ENCODE assay signal across 28 cellular contexts in genomic region chr12:5268424-5269210, GRCh38.
DNase-seq lines count a peak whose midpoint lies in the region; ATAC-seq and TF ChIP-seq lines count a peak whose summit lies in the region.
"Had no signal": no experiment of that assay in that cellular context is flagged by ENCODE, and none has a peak within 500 bp of the region (broad histone marks: within the 10 kb centered on the region; RNA-seq: fewer than 3 reads in every experiment).

No MANE protein-coding gene starts in this region.

- no peak overlapping the region for H2AFZ ChIP-seq in trophoblast cell (ENCODE audit: insufficient read depth, low read length, poor library complexity)

- H3K27me3 ChIP-seq in foreskin keratinocyte (no peaks in the 10 kb centered on the region), body of pancreas (no peaks in the 10 kb centered on the region), trophoblast cell (ENCODE audit: insufficient read depth, low read length) (no peaks in the 10 kb centered on the region)
- H3K27me3 ChIP-seq: BLaER1 treated with 17β-estradiol and CSF1 and Interleukin-3, amounts not matched to agents 10 nM and 100 nM; right lobe of liver; SJSA1; testis had no signal

- H3K14ac ChIP-seq in trophoblast cell (ENCODE audit: low read length), result no peak overlapping the region

- no peak overlapping the region for H2BK12ac ChIP-seq in trophoblast cell (ENCODE audit: low read length)

- H3K4me3 ChIP-seq in body of pancreas, result no peak overlapping the region
- no peak overlapping the region for H3K4me3 ChIP-seq in trophoblast cell (ENCODE audit: low read depth, low read length)
- H3K4me3 ChIP-seq: BLaER1 treated with 17β-estradiol and CSF1 and Interleukin-3, amounts not matched to agents 10 nM and 100 nM; right lobe of liver; SJSA1; testis had no signal

- no peak overlapping the region for H4K12ac ChIP-seq in trophoblast cell (ENCODE audit: low read depth, low read length)

- 78 to 83% methylated on average over 6 of the region's 6 CpGs for WGBS in body of pancreas, 2 donors
- WGBS in trophoblast cell (ENCODE audit: extremely low coverage, insufficient coverage, insufficient read length), result no CpG with 5 or more reads among the region's 6 CpGs

- no peaks in the 10 kb centered on the region for H3K9me3 Mint-ChIP-seq in type B pancreatic cell
- H3K9me3 Mint-ChIP-seq: activated CD4-positive, alpha-beta memory T cell treated with anti-CD3 and anti-CD28 coated beads for 36 hours had no signal

- peak; percentile 48 for ATAC-seq in foreskin keratinocyte
- ATAC-seq in body of pancreas, result no peak
- ATAC-seq: activated CD4-positive, CD25-positive, alpha-beta regulatory T cell treated with anti-CD3 and anti-CD28 coated beads, Interleukin-2, amount 50 U/mL, for 24 hours; left ventricle myocardium superior; natural killer cell; right lobe of liver; T-cell had no signal

- H3K27me3 Mint-ChIP-seq in type B pancreatic cell, result peaks cover 8% of the 10 kb centered on the region
- H3K27me3 Mint-ChIP-seq: activated CD4-positive, alpha-beta memory T cell treated with anti-CD3 and anti-CD28 coated beads for 36 hours; activated naive CD8-positive, alpha-beta T cell treated with anti-CD3 and anti-CD28 coated beads, Interleukin-2, amount 10 ng/mL, durations not matched to agents 7 days and 5 days had no signal

- DNase-seq in ELF-1 (ENCODE audit: low read depth, low spot score) (peak; percentile 27), NCI-H187 (lab: John Stamatoyannopoulos, UW) (peak; percentile 36 to 58), NCI-H510A (lab: John Stamatoyannopoulos, UW) (peak; percentile 69), foreskin keratinocyte (peak in 1 of 2 donors; percentile 29), body of pancreas (no peak), trophoblast cell (no peak), type B pancreatic cell (ENCODE audit: extremely low spot score, unreplicated experiment) (no peak)
- DNase-seq in activated T-cell treated with anti-CD3 and anti-CD28 coated beads, Interleukin-2, amount 50 U/mL, for 1 hour, result no peak
- DNase-seq: ACHN; activated CD4-positive, alpha-beta memory T cell treated with anti-CD3 and anti-CD28 coated beads for 36 hours; activated effector memory CD4-positive, alpha-beta T cell treated with anti-CD3 and anti-CD28 coated beads, Interleukin-2, amount 50 U/mL, for 16 hours; activated naive CD8-positive, alpha-beta T cell treated with anti-CD3 and anti-CD28 coated beads, Interleukin-2, amount 10 ng/mL, durations not matched to agents 7 days and 5 days; Caco-2; effector CD4-positive, alpha-beta T cell; hypothalamus; KBM-7; left ventricle myocardium superior; midbrain; MM.1S; natural killer cell; NCI-H1694 treated with DMSO at 0.1 percent for 48 hours; right lobe of liver; stimulated activated naive CD4-positive, alpha-beta T cell treated with Interleukin-2 at 50 U/mL for 16 hours; T-cell; testis had no signal

- no peak overlapping the region for H3K4me2 ChIP-seq in trophoblast cell (ENCODE audit: low read length)
- H3K4me2 ChIP-seq: BLaER1 treated with 17β-estradiol and CSF1 and Interleukin-3, amounts not matched to agents 10 nM and 100 nM had no signal

- H4K8ac ChIP-seq in trophoblast cell (ENCODE audit: low read depth, low read length), result no peak overlapping the region

- H3K27ac ChIP-seq in foreskin keratinocyte (no peak overlapping the region), body of pancreas (no peak overlapping the region), trophoblast cell (ENCODE audit: low read depth, low read length) (no peak overlapping the region)
- H3K27ac ChIP-seq: BLaER1 treated with 17β-estradiol and CSF1 and Interleukin-3, amounts not matched to agents 10 nM and 100 nM; right lobe of liver; SJSA1; testis had no signal

- no peak overlapping the region for H2BK120ac ChIP-seq in trophoblast cell (ENCODE audit: insufficient read depth, low read length, poor library complexity)

- no peak overlapping the region for H3K23ac ChIP-seq in trophoblast cell (ENCODE audit: low read length)

- H3K18ac ChIP-seq in trophoblast cell (ENCODE audit: low read length), result no peak overlapping the region

- no peak overlapping the region for H3K27ac Mint-ChIP-seq in type B pancreatic cell
- H3K27ac Mint-ChIP-seq: activated CD4-positive, alpha-beta memory T cell treated with anti-CD3 and anti-CD28 coated beads for 36 hours; activated naive CD8-positive, alpha-beta T cell treated with anti-CD3 and anti-CD28 coated beads, Interleukin-2, amount 10 ng/mL, durations not matched to agents 7 days and 5 days; natural killer cell; T-cell had no signal

- no peaks in the 10 kb centered on the region for H3K36me3 Mint-ChIP-seq in type B pancreatic cell
- H3K36me3 Mint-ChIP-seq: activated CD4-positive, alpha-beta memory T cell treated with anti-CD3 and anti-CD28 coated beads for 36 hours; activated naive CD8-positive, alpha-beta T cell treated with anti-CD3 and anti-CD28 coated beads, Interleukin-2, amount 10 ng/mL, durations not matched to agents 7 days and 5 days; natural killer cell; T-cell had no signal

- H3K4me1 Mint-ChIP-seq in type B pancreatic cell (ENCODE audit: unreplicated experiment), result no peaks in the 10 kb centered on the region
- H3K4me1 Mint-ChIP-seq: activated naive CD8-positive, alpha-beta T cell treated with anti-CD3 and anti-CD28 coated beads, Interleukin-2, amount 10 ng/mL, durations not matched to agents 7 days and 5 days; natural killer cell; T-cell had no signal

- H3K36me3 ChIP-seq in body of pancreas (replicated peaks in 1 of 2; ENCODE audit: insufficient read depth in 1 of 2, low read depth in 2 of 2) (no peaks in the 10 kb centered on the region), trophoblast cell (ENCODE audit: control insufficient read depth in 1 of 2, insufficient read depth in 2 of 2, low read length in 2 of 2) (no peaks in the 10 kb centered on the region)
- H3K36me3 ChIP-seq: BLaER1 treated with 17β-estradiol and CSF1 and Interleukin-3, amounts not matched to agents 10 nM and 100 nM; right lobe of liver; SJSA1 had no signal

- H2AK5ac ChIP-seq in trophoblast cell (ENCODE audit: low read length), result no peak overlapping the region

- H3K79me2 ChIP-seq in trophoblast cell (ENCODE audit: control insufficient read depth, insufficient read depth, low read length, poor library complexity), result no peaks in the 10 kb centered on the region

- intact Hi-C loops in body of pancreas (cut with DNase I), result no loop called here

- no peak overlapping the region for H3K9ac ChIP-seq in trophoblast cell (ENCODE audit: low read length)
- H3K9ac ChIP-seq: BLaER1 treated with 17β-estradiol and CSF1 and Interleukin-3, amounts not matched to agents 10 nM and 100 nM had no signal

- H3K4ac ChIP-seq in trophoblast cell (ENCODE audit: low read depth, low read length), result no peak overlapping the region

- H3K9me3 ChIP-seq in body of pancreas (no peaks in the 10 kb centered on the region), trophoblast cell (ENCODE audit: insufficient read depth, low read depth, low read length) (no peaks in the 10 kb centered on the region)
- H3K9me3 ChIP-seq: BLaER1 treated with 17β-estradiol and CSF1 and Interleukin-3, amounts not matched to agents 10 nM and 100 nM; Caco-2; right lobe of liver; SJSA1; testis had no signal

- H4K91ac ChIP-seq in trophoblast cell (ENCODE audit: low read depth, low read length), result no peak overlapping the region

- no peaks in the 10 kb centered on the region for H3K4me1 ChIP-seq in foreskin keratinocyte
- no peaks in the 10 kb centered on the region for H3K4me1 ChIP-seq in body of pancreas
- H3K4me1 ChIP-seq in trophoblast cell (ENCODE audit: control insufficient read depth in 1 of 2, insufficient read depth in 2 of 2, low read length in 2 of 2), result no peaks in the 10 kb centered on the region
- H3K4me1 ChIP-seq: right lobe of liver, SJSA1, testis had no signal

- no peaks in the 10 kb centered on the region for H3K79me1 ChIP-seq in trophoblast cell (ENCODE audit: low read length)

- H2BK5ac ChIP-seq in trophoblast cell (ENCODE audit: low read depth, low read length, poor library complexity), result no peak overlapping the region

- no peak for TF ChIP-seq CTCF in foreskin keratinocyte (conservative IDR thresholded peaks at IDR 0.05)
- no peak for TF ChIP-seq CTCF in body of pancreas (IDR thresholded peaks at IDR 0.05)
- TF ChIP-seq CTCF in type B pancreatic cell (conservative IDR thresholded peaks at IDR 0.05), result no peak

- no peak for TF ChIP-seq POLR2A in body of pancreas (IDR thresholded peaks at IDR 0.05)

- no peak overlapping the region for H3K4me3 Mint-ChIP-seq in type B pancreatic cell
- H3K4me3 Mint-ChIP-seq: activated CD4-positive, alpha-beta memory T cell treated with anti-CD3 and anti-CD28 coated beads for 36 hours; activated naive CD8-positive, alpha-beta T cell treated with anti-CD3 and anti-CD28 coated beads, Interleukin-2, amount 10 ng/mL, durations not matched to agents 7 days and 5 days; natural killer cell; T-cell had no signal

Comparison
In these comparisons a context has a peak if more than half of its experiments do, and no peak if none do; other contexts are left out.
1. DNase-seq: peak in ELF-1 (single experiment), NCI-H187 (2 of 2) and NCI-H510A (single experiment); none in activated T-cell treated with anti-CD3 and anti-CD28 coated beads, Interleukin-2, amount 50 U/mL, for 1 hour (single experiment), body of pancreas (0 of 4), trophoblast cell (0 of 2) and type B pancreatic cell (single experiment).